Comparison of ENCODE assay signal across 8 cellular contexts in the genomic region with DNA sequence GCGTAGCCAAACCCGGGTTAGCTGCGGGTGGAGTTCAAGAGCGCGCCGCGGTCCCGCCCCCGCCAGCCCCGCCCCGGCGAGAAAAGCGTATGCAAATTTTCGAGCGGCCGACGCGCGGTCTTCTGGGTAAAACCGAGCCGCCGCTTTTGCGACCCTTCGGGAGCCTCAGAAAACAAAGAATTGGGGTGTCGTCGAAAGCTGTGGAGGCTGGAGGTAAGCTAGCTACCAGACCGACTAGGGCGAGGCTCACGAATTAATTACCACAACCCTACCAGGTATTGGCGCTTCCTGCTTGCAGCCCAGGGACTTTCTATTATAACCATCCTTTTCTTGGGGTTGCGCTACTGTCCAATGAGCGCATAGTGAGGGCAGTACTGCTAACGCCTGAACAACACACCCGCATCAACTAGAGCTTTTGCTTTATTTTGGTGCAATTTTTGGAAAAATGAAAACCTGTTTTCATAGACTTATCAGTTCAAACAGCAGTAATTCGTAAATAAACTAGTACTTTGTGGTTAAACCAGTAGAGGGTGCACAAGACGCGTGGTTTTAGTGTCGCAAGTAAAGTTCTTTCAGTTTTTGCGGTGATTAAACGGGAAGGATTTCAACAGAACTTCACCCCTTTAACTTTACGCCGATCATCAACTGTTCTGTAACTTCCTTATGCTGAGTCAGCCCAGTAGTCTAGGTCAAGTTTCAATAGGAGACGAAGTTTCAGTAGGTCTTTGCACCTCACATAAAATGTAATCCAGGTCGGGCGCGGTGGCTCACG.
A peak's percentile ranks its signal among the peaks of the same experiment; 100 is the strongest.
DNase-seq lines count a peak whose midpoint lies in the region; ATAC-seq and TF ChIP-seq lines count a peak whose summit lies in the region.

Gene RNU4ATAC, plus strand, starts transcription at position 318 of the 772 bp plus-strand sequence.

- DNase-seq in AML-193 (lab: John Stamatoyannopoulos, UW): peak; percentile 98 to 99
- DNase-seq in NCI-H446 treated with DMSO at 0.1 percent for 48 hours (lab: John Stamatoyannopoulos, UW): peak; percentile 99
- DNase-seq in activated CD4-positive, alpha-beta T cell treated with anti-CD3 and anti-CD28 coated beads for 1 hour: peak; percentile 79
- peak; percentile 99 for DNase-seq in choroid plexus epithelial cell (ENCODE audit: low read depth)
- peak; percentile 99 for DNase-seq in kidney tubule cell (ENCODE audit: low spot score)
- peak; percentile 67 to 81 (median 76) for DNase-seq in stimulated activated CD4-positive, alpha-beta T cell treated with anti-CD3 and anti-CD28 coated beads, Interleukin-1b, Interleukin-23, amount 100 ng/mL, for 24 hours (ENCODE audit: low read depth in 4 of 4, low spot score in 1 of 4)

- peak; percentile 67 for ATAC-seq in GM19025 (IDR thresholded peaks at IDR 0.05; ENCODE audit: low read depth, unreplicated experiment)
- peak; percentile 66 for ATAC-seq in HG03342 (IDR thresholded peaks at IDR 0.05; ENCODE audit: unreplicated experiment)

- H3K4me3 ChIP-seq in choroid plexus epithelial cell (ENCODE audit: low read depth, low read length): peak within 1 kb of the TSS; percentile 78

- peak; percentile 66 for TF ChIP-seq CTCF in choroid plexus epithelial cell (conservative IDR thresholded peaks at IDR 0.05; ENCODE audit: low read depth, low read length)

Comparison
In these comparisons a context has a peak if more than half of its experiments do, and no peak if none do; other contexts are left out.
1. Peak in every context shown above with its lines: DNase-seq, ATAC-seq and H3K4me3 ChIP-seq.